Comparison of ENCODE assay signal across 3 cellular contexts in the genomic region with DNA sequence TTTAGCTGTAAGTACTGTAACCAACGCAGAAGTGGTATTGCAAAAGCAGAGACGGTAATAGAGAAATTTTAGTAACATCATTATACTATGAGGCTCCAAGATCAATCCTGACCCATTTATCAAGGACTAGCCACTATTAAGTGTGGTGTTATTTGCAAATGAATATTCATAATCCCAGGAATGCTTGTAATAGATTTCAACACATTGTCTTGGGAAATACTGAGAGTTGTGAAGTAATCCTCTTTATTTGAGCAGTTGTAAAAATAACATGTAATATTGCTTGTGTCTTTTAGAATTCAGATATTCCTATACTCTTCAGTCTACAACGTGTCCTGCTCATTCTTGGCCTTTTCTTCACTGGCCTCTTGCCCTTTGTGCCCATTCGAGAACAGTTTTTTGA.
TF ChIP-seq lines count a peak whose summit lies in the region.

No MANE protein-coding gene starts in this region.

TF ChIP-seq in SK-N-SH, 30 proteins besides CTCF, POLR2A, EP300 and RAD21:
- TF ChIP-seq ZBTB33 (IDR thresholded peaks at IDR 0.05; ENCODE audit: borderline replicate concordance, low read depth) (no peak), FOXJ3 (CRISPR knock-in tag; IDR thresholded peaks at IDR 0.05) (no peak), PBX3 (IDR thresholded peaks at IDR 0.05) (no peak), MXI1 (IDR thresholded peaks at IDR 0.05; ENCODE audit: low read depth, low read length) (no peak), RFX5 (IDR thresholded peaks at IDR 0.05; ENCODE audit: low read length) (no peak), GABPA (IDR thresholded peaks at IDR 0.05; ENCODE audit: low read depth) (no peak), SMC3 (IDR thresholded peaks at IDR 0.05; ENCODE audit: low read depth, low read length) (no peak)
- TF ChIP-seq, protein P1, sequence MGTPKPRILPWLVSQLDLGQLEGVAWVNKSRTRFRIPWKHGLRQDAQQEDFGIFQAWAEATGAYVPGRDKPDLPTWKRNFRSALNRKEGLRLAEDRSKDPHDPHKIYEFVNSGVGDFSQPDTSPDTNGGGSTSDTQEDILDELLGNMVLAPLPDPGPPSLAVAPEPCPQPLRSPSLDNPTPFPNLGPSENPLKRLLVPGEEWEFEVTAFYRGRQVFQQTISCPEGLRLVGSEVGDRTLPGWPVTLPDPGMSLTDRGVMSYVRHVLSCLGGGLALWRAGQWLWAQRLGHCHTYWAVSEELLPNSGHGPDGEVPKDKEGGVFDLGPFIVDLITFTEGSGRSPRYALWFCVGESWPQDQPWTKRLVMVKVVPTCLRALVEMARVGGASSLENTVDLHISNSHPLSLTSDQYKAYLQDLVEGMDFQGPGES (IDR thresholded peaks at IDR 0.05; ENCODE audit: low read depth, low read length) = no peak
TF ChIP-seq in SK-N-SH: peak in this region for 0.

TF ChIP-seq in SK-N-SH treated with all-trans-retinoic acid at 6 μM for 48 hours, 23 proteins besides CTCF, POLR2A, EP300 and RAD21:
- TF ChIP-seq TCF4 (CRISPR knock-in tag; IDR thresholded peaks at IDR 0.05; ENCODE audit: borderline replicate concordance) = no peak
- no peak for TF ChIP-seq CREB5 (CRISPR knock-in tag; IDR thresholded peaks at IDR 0.05; ENCODE audit: low read depth)
- no peak for TF ChIP-seq ESRRG (CRISPR knock-in tag; IDR thresholded peaks at IDR 0.05)
- TF ChIP-seq GLIS3 (CRISPR knock-in tag; IDR thresholded peaks at IDR 0.05) = no peak
- no peak for TF ChIP-seq PPARA (CRISPR knock-in tag; IDR thresholded peaks at IDR 0.05; ENCODE audit: borderline replicate concordance)
TF ChIP-seq in SK-N-SH treated with all-trans-retinoic acid at 6 μM for 48 hours: peak in this region for 0.

TF ChIP-seq in HepG2, 621 proteins besides CTCF, POLR2A, EP300 and RAD21:
- no peak for TF ChIP-seq ZNF484 (CRISPR knock-in tag; IDR thresholded peaks at IDR 0.05; ENCODE audit: borderline replicate concordance, low read depth)
- TF ChIP-seq CEBPB (IDR thresholded peaks at IDR 0.05; ENCODE audit: borderline replicate concordance, low read depth, low read length) = peak; percentile 63; the same call in 1 of the 2 replicates
- no peak for TF ChIP-seq NFIC (IDR thresholded peaks at IDR 0.05; ENCODE audit: low read length)
- TF ChIP-seq ZNF570 (CRISPR knock-in tag; IDR thresholded peaks at IDR 0.05; ENCODE audit: borderline replicate concordance) = no peak
